ENCODE assay signal across 8 cellular contexts in the genomic region with DNA sequence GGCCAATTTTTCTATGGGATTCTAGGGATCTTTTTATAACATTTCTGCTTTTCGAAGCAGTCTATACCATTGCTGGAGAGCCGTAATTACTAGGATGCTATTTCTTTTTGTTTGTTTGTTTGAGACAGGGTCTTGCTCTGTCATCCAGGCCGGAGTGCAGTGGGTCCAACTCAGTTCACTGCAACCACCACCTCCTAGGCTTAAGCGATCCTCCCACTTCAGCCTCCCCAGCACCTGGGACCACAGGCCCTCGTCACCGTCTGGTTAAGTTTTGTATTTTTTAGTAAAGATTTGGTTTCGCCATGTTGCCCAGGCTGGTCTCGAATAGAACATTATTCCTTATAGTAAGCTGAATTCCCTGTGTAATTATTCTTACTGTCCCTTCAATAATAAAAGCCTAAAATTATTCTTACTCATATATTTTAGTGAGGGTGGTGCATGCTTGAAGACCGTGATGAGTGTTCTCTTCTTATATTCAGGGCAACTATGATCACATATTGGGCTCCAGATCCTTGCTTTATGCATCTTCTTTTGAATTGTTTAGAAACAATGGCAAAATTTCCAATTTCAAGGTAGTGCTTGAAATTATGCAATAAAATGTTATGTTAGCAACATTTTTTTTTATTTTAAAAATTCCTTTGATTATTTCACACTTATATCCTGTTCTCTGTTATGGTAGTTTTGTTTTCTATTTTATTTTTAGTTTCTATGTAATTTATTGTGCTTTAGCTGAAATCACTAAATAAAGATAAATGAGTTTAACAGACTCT.
A peak's percentile ranks its signal among the peaks of the same experiment; 100 is the strongest.
DNase-seq lines count a peak whose midpoint lies in the region; ATAC-seq, FAIRE-seq and TF ChIP-seq lines count a peak whose summit lies in the region.

No MANE protein-coding gene starts in this region.

- in situ Hi-C loops in Panc1 (cut with HindIII; ENCODE audit: low pct_unique_long_range_greater_than_20kb, low sequenced_read_pairs) = no loop called here
- in situ Hi-C loops in gastrocnemius medialis (cut with MboI; ENCODE audit: low sequenced_read_pairs in 4 of 4) = loop anchor here (5.0 to 25.0 kb wide), 9 partner anchors 66 to 351 kb away; partner anchors contain the start of genes CRADD (in 2 of the 4) and SOCS2 (in 1 of the 4)

- no peaks in the 10 kb centered on the region for H4K20me1 ChIP-seq in fibroblast of lung (ENCODE audit: control insufficient read depth, extremely low read depth, insufficient read depth, low read length)

- intact Hi-C loops in Panc1 (cut with micrococcal nuclease; ENCODE audit: unreplicated experiment) (loop anchor here (5.0 kb wide), 2 partner anchors 176 to 241 kb away; no protein-coding TSS in a partner anchor), gastrocnemius medialis (cut with DNase I; ENCODE audit: low total_unique reads) (loop anchor here (5.0 kb wide), 1 partner anchor 359 kb away; no protein-coding TSS in a partner anchor)

- TF ChIP-seq POLR2A in H54 (IDR thresholded peaks at IDR 0.05; ENCODE audit: low read depth, low read length) (no peak), gastrocnemius medialis (IDR thresholded peaks at IDR 0.05) (no peak)

- CTCF ChIA-PET in Panc1 (lab: Charles Lee) (interaction anchor here (0.5 kb wide), 1 partner anchor 177 kb away, joined by 3 read pairs; no protein-coding TSS in a partner anchor), HEK293T (lab: Yijun Ruan, JAX) (no interaction called here)

- H3K4me3 ChIP-seq in Panc1 (ENCODE audit: low read depth in 2 of 2, low read length in 2 of 2) (peak overlapping the region in 1 of 2 experiments; percentile 73; a peak in 2 of 4 replicates), fibroblast of lung (replicated peaks in 1 of 4; ENCODE audit: control extremely low read depth in 1 of 4, insufficient read depth in 1 of 4, low read depth in 3 of 4, low read length in 4 of 4) (peak overlapping the region in 3 of 4 experiments; percentile 49 to 69 (median 62)), gastrocnemius medialis (peak overlapping the region; percentile 57 to 69 (median 61))

- peak overlapping the region; percentile 99 for H3K4me2 ChIP-seq in fibroblast of lung (ENCODE audit: extremely low read depth, insufficient read depth, low read length)

- H3K4me1 ChIP-seq in Panc1 (ENCODE audit: control insufficient read depth, insufficient read depth, low read length) = peaks cover 11% of the 10 kb centered on the region
- peaks cover 5% of the 10 kb centered on the region for H3K4me1 ChIP-seq in fibroblast of lung (ENCODE audit: control insufficient read depth, extremely low read depth, insufficient read depth, low read length)
- peaks cover 30 to 59% of the 10 kb centered on the region in 2 donors for H3K4me1 ChIP-seq in gastrocnemius medialis

- H3K36me3 ChIP-seq in Panc1 (ENCODE audit: control insufficient read depth, insufficient read depth, low read length) (no peaks in the 10 kb centered on the region), fibroblast of lung (ENCODE audit: control insufficient read depth, insufficient read depth, low read length) (no peaks in the 10 kb centered on the region), gastrocnemius medialis (no peaks in the 10 kb centered on the region)

- no peak for DNase-seq in H54 (ENCODE audit: insufficient read length, low spot score)
- DNase-seq in Panc1 (ENCODE audit: low read depth, low spot score) = no peak
- DNase-seq in fibroblast of lung (ENCODE audit: low read depth in 2 of 2) = no peak
- DNase-seq in gastrocnemius medialis = no peak
- DNase-seq in NK-92 (lab: John Stamatoyannopoulos, UW; ENCODE audit: unreplicated experiment) = no peak
- no peak for DNase-seq in HEK293T (ENCODE audit: extremely low spot score)

- H3K9me3 ChIP-seq in Panc1 (ENCODE audit: control insufficient read depth, insufficient read depth, low read depth, low read length) (no peaks in the 10 kb centered on the region), fibroblast of lung (ENCODE audit: control insufficient read depth, insufficient read depth, low read depth, low read length) (no peaks in the 10 kb centered on the region), gastrocnemius medialis (no peaks in the 10 kb centered on the region)

- peak overlapping the region; percentile 66 for H3K9ac ChIP-seq in fibroblast of lung (ENCODE audit: insufficient read depth, low read length)

- ATAC-seq in Panc1 (no peak), gastrocnemius medialis (no peak), GM21825 (IDR thresholded peaks at IDR 0.05; ENCODE audit: unreplicated experiment) (no peak), GM18867 (IDR thresholded peaks at IDR 0.05; ENCODE audit: unreplicated experiment) (no peak)

- FAIRE-seq in H54 (lab: Jason Lieb, UNC) = peak; percentile 48

- BruUV-seq in Panc1 (replicated peaks; lab: Mats Ljungman, UMichigan) = no TSS peak

- no peak overlapping the region for H2AFZ ChIP-seq in fibroblast of lung (ENCODE audit: low read length)

- POLR2A ChIA-PET in Panc1 (lab: Charles Lee) (no interaction called here), HEK293T (lab: Yijun Ruan, JAX) (no interaction called here)

- H3K79me2 ChIP-seq in fibroblast of lung (ENCODE audit: control insufficient read depth, insufficient read depth, low read length) = peaks cover 4% of the 10 kb centered on the region

- H3K27ac ChIP-seq in Panc1 (ENCODE audit: low read length) (peak overlapping the region; percentile 82), fibroblast of lung (ENCODE audit: insufficient read depth, low read length) (peak overlapping the region; percentile 94), gastrocnemius medialis (peak overlapping the region; percentile 75 to 84 (median 76))

- H3K27me3 ChIP-seq in Panc1 (ENCODE audit: control insufficient read depth, insufficient read depth, low read length) (no peaks in the 10 kb centered on the region), fibroblast of lung (ENCODE audit: control insufficient read depth, insufficient read depth, low read length) (no peaks in the 10 kb centered on the region), gastrocnemius medialis (no peaks in the 10 kb centered on the region)

- no peak for TF ChIP-seq CTCF in Panc1 (IDR thresholded peaks at IDR 0.05)
- TF ChIP-seq CTCF in fibroblast of lung (conservative IDR thresholded peaks at IDR 0.05 in 1 of 2, IDR thresholded peaks at IDR 0.05 in 1 of 2; ENCODE audit: low read depth in 1 of 2, low read length in 2 of 2) = no peak
- no peak for TF ChIP-seq CTCF in gastrocnemius medialis (IDR thresholded peaks at IDR 0.05 in 4 of 5, conservative IDR thresholded peaks at IDR 0.05 in 1 of 5)

TF ChIP-seq in HEK293T, 16 proteins besides CTCF, POLR2A, EP300 and RAD21:
- TF ChIP-seq L3MBTL2 (conservative IDR thresholded peaks at IDR 0.05) = no peak
- no peak for TF ChIP-seq ARNT (IDR thresholded peaks at IDR 0.05)
- no peak for TF ChIP-seq ZNF384 (IDR thresholded peaks at IDR 0.05)
- TF ChIP-seq HDGF (IDR thresholded peaks at IDR 0.05; ENCODE audit: borderline replicate concordance) = no peak
